8 cellular contexts compared by ENCODE assay signal in genomic region chr12:26748412-26748740, GRCh38.
A peak's percentile ranks its signal among the peaks of the same experiment; 100 is the strongest.
DNase-seq lines count a peak whose midpoint lies in the region; ATAC-seq and TF ChIP-seq lines count a peak whose summit lies in the region.

No MANE protein-coding gene starts in this region.

- CTCF ChIA-PET in HCT116 (lab: Charles Lee) (no interaction called here), SK-N-SH (lab: Yijun Ruan, JAX) (no interaction called here)

- H3K27me3 ChIP-seq in HCT116 (ENCODE audit: insufficient read depth, low read length) = no peaks in the 10 kb centered on the region
- no peaks in the 10 kb centered on the region for H3K27me3 ChIP-seq in SK-N-SH (ENCODE audit: insufficient read depth)
- no peaks in the 10 kb centered on the region for H3K27me3 ChIP-seq in mesendoderm (ENCODE audit: insufficient read depth, low read length, poor library complexity)

- intact Hi-C loops in activated CD4-positive, alpha-beta T cell treated with anti-CD3 and anti-CD28 coated beads, Interleukin-2, amount 10 ng/mL, durations not matched to agents 24 days and 14 days (cut with micrococcal nuclease) = loop anchor here (1.0 to 5.0 kb wide), 6 partner anchors 20 to 1074 kb away; partner anchors contain the start of gene TM7SF3
- intact Hi-C loops in HCT116 (cut with micrococcal nuclease) = no loop called here
- intact Hi-C loops in natural killer cell (cut with micrococcal nuclease) = no loop called here

- RAD21 ChIA-PET in HCT116 (lab: Charles Lee; ENCODE audit: low non-redundant PET in 1 of 2, low total read pairs in 2 of 2, uncharacterized antibody in 2 of 2, unreplicated experiment in 2 of 2) = no interaction called here

- POLR2A ChIA-PET in HCT116 (lab: Charles Lee) = no interaction called here
- POLR2A ChIA-PET in SK-N-SH (lab: Yijun Ruan, JAX) = no interaction called here

- H3K18ac ChIP-seq in mesendoderm (ENCODE audit: low read length) = no peak overlapping the region

- H3K9me2 ChIP-seq in HCT116 (ENCODE audit: insufficient read depth) (no peaks in the 10 kb centered on the region), SK-N-SH (no peaks in the 10 kb centered on the region)

- peak overlapping the region; percentile 51 for H3K4me3 Mint-ChIP-seq in activated CD4-positive, alpha-beta T cell treated with anti-CD3 and anti-CD28 coated beads, Interleukin-2, amount 10 ng/mL, durations not matched to agents 24 days and 14 days
- peak overlapping the region; percentile 77 for H3K4me3 Mint-ChIP-seq in natural killer cell

- H3K4me1 Mint-ChIP-seq in activated CD4-positive, alpha-beta T cell treated with anti-CD3 and anti-CD28 coated beads, Interleukin-2, amount 10 ng/mL, durations not matched to agents 24 days and 14 days = peaks cover 51% of the 10 kb centered on the region
- peaks cover 67 to 73% of the 10 kb centered on the region in 2 donors for H3K4me1 Mint-ChIP-seq in natural killer cell

- TF ChIP-seq EP300 in SK-N-SH (IDR thresholded peaks at IDR 0.05; ENCODE audit: borderline replicate concordance in 1 of 2, low read depth in 1 of 2, low read length in 1 of 2) = no peak; a peak in 1 of 4 replicates

- H3K4me2 ChIP-seq in HCT116 (ENCODE audit: low read length) (peak overlapping the region; percentile 53), SK-N-SH (peak overlapping the region; percentile 32), mesendoderm (ENCODE audit: low read length) (no peak overlapping the region)

- no TSS peak for BruUV-seq in HCT116 (replicated peaks; lab: Mats Ljungman, UMichigan)

- H2BK15ac ChIP-seq in mesendoderm (replicated peaks; ENCODE audit: low read depth) = no peak overlapping the region

- no peak overlapping the region for H4K8ac ChIP-seq in mesendoderm (ENCODE audit: low read depth, low read length)

- no peak for TF ChIP-seq CTCF in HCT116 (IDR thresholded peaks at IDR 0.05 in 2 of 3, conservative IDR thresholded peaks at IDR 0.05 in 1 of 3; ENCODE audit: borderline replicate concordance in 1 of 3, insufficient read depth in 1 of 3, low read depth in 2 of 3, low read length in 2 of 3)
- TF ChIP-seq CTCF in SK-N-SH (IDR thresholded peaks at IDR 0.05) = no peak
- TF ChIP-seq CTCF in natural killer cell (IDR thresholded peaks at IDR 0.05) = no peak

- H3K9me3 ChIP-seq in HCT116 (ENCODE audit: control insufficient read depth in 1 of 2, insufficient read depth in 1 of 2, low read depth in 1 of 2, low read length in 2 of 2) (no peaks in the 10 kb centered on the region), SK-N-SH (no peaks in the 10 kb centered on the region)

- H3K9ac ChIP-seq in HCT116 (ENCODE audit: low read length) = no peak overlapping the region
- H3K9ac ChIP-seq in SK-N-SH = peak overlapping the region; percentile 2; the same call in 1 of the 2 replicates
- H3K9ac ChIP-seq in mesendoderm (ENCODE audit: low read length) = no peak overlapping the region

- no peak overlapping the region for H3K56ac ChIP-seq in mesendoderm (ENCODE audit: low read length)

- no peak overlapping the region for H4K5ac ChIP-seq in mesendoderm (ENCODE audit: low read length)

- peaks cover 4 to 34% of the 10 kb centered on the region in 2 experiments; a peak in 2 of 4 replicates for H3K4me1 ChIP-seq in HCT116 (ENCODE audit: control insufficient read depth in 1 of 2, insufficient read depth in 2 of 2, low read length in 2 of 2)
- H3K4me1 ChIP-seq in SK-N-SH (ENCODE audit: control insufficient read depth in 1 of 2, insufficient read depth in 2 of 2, low read depth in 1 of 2, low read length in 1 of 2) = peaks cover 23 to 36% of the 10 kb centered on the region in 2 experiments
- peaks cover 3% of the 10 kb centered on the region for H3K4me1 ChIP-seq in mesendoderm (ENCODE audit: control insufficient read depth, low read depth, low read length)

- H3K27me3 Mint-ChIP-seq in activated CD4-positive, alpha-beta T cell treated with anti-CD3 and anti-CD28 coated beads, Interleukin-2, amount 10 ng/mL, durations not matched to agents 24 days and 14 days = no peaks in the 10 kb centered on the region
- H3K27me3 Mint-ChIP-seq in natural killer cell (ENCODE audit: low read depth in 2 of 2) = no peaks in the 10 kb centered on the region

- WGBS in SK-N-SH (ENCODE audit: low lambda C conversion rate) = 53% methylated on average over 2 of the region's 2 CpGs
- no CpG with 5 or more reads among the region's 2 CpGs for WGBS in mesendoderm (ENCODE audit: extremely low coverage, insufficient coverage, low lambda C conversion rate)

- H3K36me3 Mint-ChIP-seq in activated CD4-positive, alpha-beta T cell treated with anti-CD3 and anti-CD28 coated beads, Interleukin-2, amount 10 ng/mL, durations not matched to agents 24 days and 14 days (ENCODE audit: low read depth) = peaks cover 17% of the 10 kb centered on the region
- no peaks in the 10 kb centered on the region for H3K36me3 Mint-ChIP-seq in natural killer cell

- no peaks in the 10 kb centered on the region for H3K36me3 ChIP-seq in HCT116 (ENCODE audit: control insufficient read depth in 1 of 2, insufficient read depth in 2 of 2, low read length in 2 of 2)
- no peaks in the 10 kb centered on the region for H3K36me3 ChIP-seq in SK-N-SH (replicated peaks in 1 of 2; ENCODE audit: control insufficient read depth in 1 of 2, insufficient read depth in 2 of 2, low read length in 1 of 2)
- H3K36me3 ChIP-seq in mesendoderm (ENCODE audit: control insufficient read depth, insufficient read depth, low read length) = no peaks in the 10 kb centered on the region

- ATAC-seq in HCT116 (no peak), natural killer cell (peak in 2 of 3 donors; percentile 2 to 10), GM21717 (IDR thresholded peaks at IDR 0.05; ENCODE audit: unreplicated experiment) (no peak)

- H4K20me1 ChIP-seq in HCT116 (ENCODE audit: insufficient read depth) (no peaks in the 10 kb centered on the region), SK-N-SH (ENCODE audit: insufficient read depth) (no peaks in the 10 kb centered on the region)

- H3K4ac ChIP-seq in mesendoderm (ENCODE audit: low read depth, low read length) = no peak overlapping the region

- no peak overlapping the region for H3K23ac ChIP-seq in mesendoderm (ENCODE audit: low read length)

- H3K79me1 ChIP-seq in mesendoderm (ENCODE audit: low read length) = no peaks in the 10 kb centered on the region

- DNase-seq in activated CD4-positive, alpha-beta T cell treated with anti-CD3 and anti-CD28 coated beads, Interleukin-2, amount 10 ng/mL, durations not matched to agents 24 days and 14 days = no peak
- no peak for DNase-seq in activated CD4-positive, alpha-beta T cell treated with anti-CD3 and anti-CD28 coated beads, Interleukin-2, amount 50 U/mL, for 4 hours
- no peak for DNase-seq in HCT116 (ENCODE audit: low read depth, low spot score)
- DNase-seq in SK-N-SH = no peak
- DNase-seq in natural killer cell = no peak
- no peak for DNase-seq in mesendoderm
- DNase-seq in NCI-H1694 (lab: John Stamatoyannopoulos, UW) = no peak

- H2AFZ ChIP-seq in HCT116 (ENCODE audit: low read depth, low read length, poor library complexity, severe bottlenecking) = no peak overlapping the region
- H2AFZ ChIP-seq in SK-N-SH (ENCODE audit: low read depth) = no peak overlapping the region

- H2BK5ac ChIP-seq in mesendoderm (ENCODE audit: low read length) = no peak overlapping the region

- no peaks in the 10 kb centered on the region for H3K79me2 ChIP-seq in HCT116 (ENCODE audit: insufficient read depth, low read length)
- H3K79me2 ChIP-seq in SK-N-SH (ENCODE audit: insufficient read depth) = no peaks in the 10 kb centered on the region
- no peaks in the 10 kb centered on the region for H3K79me2 ChIP-seq in mesendoderm (ENCODE audit: control insufficient read depth, insufficient read depth, low read length)

- TF ChIP-seq RAD21 in HCT116 (IDR thresholded peaks at IDR 0.05; ENCODE audit: low read depth) = no peak
- no peak for TF ChIP-seq RAD21 in SK-N-SH (IDR thresholded peaks at IDR 0.05; ENCODE audit: low read length)

- no peak overlapping the region for H2AK5ac ChIP-seq in mesendoderm (ENCODE audit: low read length)

- H3K9me3 Mint-ChIP-seq in activated CD4-positive, alpha-beta T cell treated with anti-CD3 and anti-CD28 coated beads, Interleukin-2, amount 10 ng/mL, durations not matched to agents 24 days and 14 days = peaks cover 9% of the 10 kb centered on the region
- no peaks in the 10 kb centered on the region for H3K9me3 Mint-ChIP-seq in natural killer cell

- H3F3A ChIP-seq in SK-N-SH (replicated peaks; ENCODE audit: insufficient read depth) = peaks cover 35% of the 10 kb centered on the region

- H3K27ac Mint-ChIP-seq in activated CD4-positive, alpha-beta T cell treated with anti-CD3 and anti-CD28 coated beads, Interleukin-2, amount 10 ng/mL, durations not matched to agents 24 days and 14 days = peak overlapping the region; percentile 75
- peak overlapping the region; percentile 74 to 75 for H3K27ac Mint-ChIP-seq in natural killer cell

- H2BK120ac ChIP-seq in mesendoderm (ENCODE audit: low read depth, low read length) = no peak overlapping the region

- H3K4me3 ChIP-seq in HCT116 (replicated peaks in 1 of 2; ENCODE audit: low read depth in 1 of 2, low read length in 2 of 2) = 0 out of 4 replicates have a peak overlapping the region, but pooled peaks of 1 of the 2 experiments have one; percentile 3
- H3K4me3 ChIP-seq in SK-N-SH (ENCODE audit: low read depth in 2 of 2, low read length in 1 of 2) = no peak overlapping the region; a peak in 1 of 4 replicates
- H3K4me3 ChIP-seq in mesendoderm (ENCODE audit: low read length) = no peak overlapping the region

- H3K27ac ChIP-seq in HCT116 (ENCODE audit: low read depth, low read length) (no peak overlapping the region), SK-N-SH (ENCODE audit: low read depth in 2 of 2, low read length in 1 of 2) (peak overlapping the region; percentile 75 to 82; a peak in 3 of 4 replicates), mesendoderm (ENCODE audit: low read depth, low read length) (no peak overlapping the region)

- TF ChIP-seq POLR2A in HCT116 (IDR thresholded peaks at IDR 0.05; ENCODE audit: borderline replicate concordance, extremely low read depth, insufficient read depth, insufficient read length) = no peak

TF ChIP-seq in HCT116, 20 proteins besides CTCF, POLR2A, EP300 and RAD21 (continues in another document):
- TF ChIP-seq EZH2phosphoT487 (IDR thresholded peaks at IDR 0.05; ENCODE audit: borderline replicate concordance) (no peak), YY1 (IDR thresholded peaks at IDR 0.05; ENCODE audit: extremely low read depth, insufficient replicate concordance, low read depth, low read length) (no peak), EZH2 (IDR thresholded peaks at IDR 0.05) (no peak)

TF ChIP-seq in SK-N-SH, 30 proteins besides CTCF, POLR2A, EP300 and RAD21 (continues in another document):
- no peak for TF ChIP-seq NFIC (IDR thresholded peaks at IDR 0.05; ENCODE audit: borderline replicate concordance)
- peak; percentile 36 for TF ChIP-seq TCF12 (IDR thresholded peaks at IDR 0.05)

Comparison
In these comparisons a context has a peak if more than half of its experiments do, and no peak if none do; other contexts are left out.
1. ATAC-seq: peak in natural killer cell (2 of 3); none in HCT116 (single experiment) and GM21717 (single experiment).
2. H3K27ac ChIP-seq: peak in SK-N-SH (2 of 2); none in HCT116 (single experiment) and mesendoderm (single experiment).